Comparison of ENCODE assay signal across 26 cellular contexts in genomic region chr9:112811518-112811917, GRCh38.
"Had no signal": no experiment of that assay in that cellular context is flagged by ENCODE, and none has a peak within 500 bp of the region (broad histone marks: within the 10 kb centered on the region; RNA-seq: fewer than 3 reads in every experiment).

No MANE protein-coding gene starts in this region.

- H3K9me3 ChIP-seq: MG63, SJCRH30 had no signal

- DNase-seq: Karpas-422, KG1, MG63, NCI-H1092, NCI-H1105 treated with DMSO at 0.1 percent for 48 hours, NCI-H1417 treated with DMSO at 0.1 percent for 48 hours, NCI-H146, NCI-H1694 treated with DMSO at 0.1 percent for 48 hours, NCI-H1930, NCI-H2081, NCI-H2107, NCI-H2171, NCI-H226, NCI-H446, NCI-H510A, NCI-H524 treated with DMSO at 0.1 percent for 48 hours, NCI-H69, NCI-H774, PC-3, SHP77 treated with DMSO at 0.1 percent for 48 hours, SJCRH30, T-helper 1 cell had no signal

- ATAC-seq: Panc1, PC-3, SK-N-SH treated with all-trans-retinoic acid at 6 μM for 48 hours had no signal

- H3K27me3 ChIP-seq: MG63, SJCRH30 had no signal

- H3K4me3 ChIP-seq: MG63, SJCRH30 had no signal

- H3K27ac ChIP-seq: HL-60, RWPE1, SJCRH30 had no signal

- H3K36me3 ChIP-seq: MG63 had no signal

- H3K4me1 ChIP-seq: SJCRH30 had no signal
